Comparison of ENCODE assay signal across 8 cellular contexts in the genomic region with DNA sequence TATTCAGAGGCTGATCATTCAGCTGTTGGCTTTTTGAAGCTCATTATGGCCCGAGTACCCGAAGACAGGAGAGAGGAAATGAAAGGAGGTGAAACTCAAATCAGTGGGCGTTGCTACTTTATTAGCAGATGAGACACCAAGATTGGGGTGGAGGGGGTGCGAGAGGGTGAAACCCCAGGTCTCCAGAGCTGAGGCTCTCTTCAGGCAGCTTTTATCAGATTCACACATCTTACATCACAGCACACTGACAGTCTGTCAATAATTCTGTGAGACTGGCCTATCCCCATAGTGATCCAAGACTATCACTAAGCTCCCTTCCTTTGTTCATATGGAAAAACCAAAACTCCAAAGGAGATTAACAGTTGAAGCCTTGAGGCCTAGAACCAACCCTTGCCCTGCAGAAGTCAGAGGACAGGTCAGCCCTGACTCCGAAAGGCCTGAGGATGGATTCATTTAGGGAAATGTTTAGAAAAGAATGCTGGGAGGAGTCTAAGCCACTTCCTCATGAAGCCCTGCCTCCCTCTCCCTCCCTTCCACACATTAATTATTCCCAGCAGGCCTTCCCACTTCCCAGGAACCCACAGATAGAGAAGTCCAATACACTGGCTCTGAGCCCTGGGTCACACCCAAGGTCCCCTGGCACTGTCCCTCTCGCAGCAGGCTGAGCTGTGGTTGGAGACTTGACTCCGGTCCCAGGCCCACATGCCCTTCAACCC. TPM values are rescaled to one million over a fixed set of nuclear protein-coding genes. Genes with fewer than 3 reads are reported as not detected.
DNase-seq lines count a peak whose midpoint lies in the region; ATAC-seq and TF ChIP-seq lines count a peak whose summit lies in the region.

No MANE protein-coding gene starts in this region.

- POLR2A ChIA-PET in MCF 10A (lab: Yijun Ruan, JAX): interaction anchor here (0.6 to 1.3 kb wide), 5 partner anchors 9 to 23 kb away, joined by 3 to 4 read pairs (median 3); no protein-coding TSS in a partner anchor

- peaks cover 81% of the 10 kb centered on the region for H3K79me2 ChIP-seq in hepatocyte

- H3K9me2 ChIP-seq in hepatocyte (replicated peaks; ENCODE audit: insufficient read depth): no peaks in the 10 kb centered on the region

- H3K9me3 ChIP-seq in breast epithelium (peaks cover 2 to 4% of the 10 kb centered on the region in 2 donors), hepatocyte (ENCODE audit: low read depth) (peaks cover 5% of the 10 kb centered on the region)

- no peak overlapping the region for H3K4me3 Mint-ChIP-seq in MCF 10A (ENCODE audit: unreplicated experiment)
- H3K4me3 Mint-ChIP-seq in activated T-cell treated with anti-CD3 and anti-CD28 coated beads, Interleukin-2, amount 50 U/mL, for 4 hours: peak overlapping the region; percentile 51
- peak overlapping the region; percentile 63 to 71 for H3K4me3 Mint-ChIP-seq in stimulated activated naive CD8-positive, alpha-beta T cell treated with anti-CD3 and anti-CD28 coated beads, Interleukin-15, amount 100 ng/mL, for 72 hours

- H3K27ac ChIP-seq in breast epithelium: peak overlapping the region; percentile 64 to 82
- H3K27ac ChIP-seq in hepatocyte: peak overlapping the region; percentile 52
- no peak overlapping the region for H3K27ac ChIP-seq in foreskin keratinocyte

- H3K4me3 ChIP-seq in breast epithelium (peak overlapping the region in 1 of 3 donors; percentile 16), hepatocyte (no peak overlapping the region)

- intact Hi-C loops in breast epithelium (cut with DNase I; ENCODE audit: low total_unique reads): no loop called here
- intact Hi-C loops in MCF 10A (cut with micrococcal nuclease): no loop called here

- H3K4me1 ChIP-seq in breast epithelium (no peaks in the 10 kb centered on the region), hepatocyte (ENCODE audit: insufficient read depth) (no peaks in the 10 kb centered on the region), foreskin keratinocyte (peaks cover 6% of the 10 kb centered on the region)

- peaks cover 53% of the 10 kb centered on the region for H3K36me3 Mint-ChIP-seq in MCF 10A (ENCODE audit: insufficient read depth, unreplicated experiment)
- peaks cover 14% of the 10 kb centered on the region for H3K36me3 Mint-ChIP-seq in activated T-cell treated with anti-CD3 and anti-CD28 coated beads, Interleukin-2, amount 50 U/mL, for 4 hours (ENCODE audit: insufficient read depth)

- H3K27me3 ChIP-seq in breast epithelium: no peaks in the 10 kb centered on the region
- H3K27me3 ChIP-seq in hepatocyte: no peaks in the 10 kb centered on the region
- no peaks in the 10 kb centered on the region for H3K27me3 ChIP-seq in foreskin keratinocyte

- BruUV-seq in MCF 10A (replicated peaks; lab: Mats Ljungman, UMichigan): no TSS peak

- whole genome bisulfite sequencing in hepatocyte (ENCODE audit: low lambda C conversion rate, missing lambda C conversion rate): 83% methylated on average over 7 of the region's 7 CpGs

- no peaks in the 10 kb centered on the region for H3K36me3 ChIP-seq in breast epithelium
- H3K36me3 ChIP-seq in hepatocyte (replicated peaks; ENCODE audit: insufficient read depth, low read depth): no peaks in the 10 kb centered on the region

- TF ChIP-seq CTCF in breast epithelium (IDR thresholded peaks at IDR 0.05): no peak
- TF ChIP-seq CTCF in MCF 10A (IDR thresholded peaks at IDR 0.05; ENCODE audit: unreplicated experiment): no peak
- no peak for TF ChIP-seq CTCF in hepatocyte (IDR thresholded peaks at IDR 0.05; ENCODE audit: poor library complexity)
- no peak for TF ChIP-seq CTCF in foreskin keratinocyte (conservative IDR thresholded peaks at IDR 0.05)

- H3K4me1 Mint-ChIP-seq in MCF 10A (ENCODE audit: insufficient read depth, unreplicated experiment): peaks cover 17% of the 10 kb centered on the region
- H3K4me1 Mint-ChIP-seq in activated T-cell treated with anti-CD3 and anti-CD28 coated beads, Interleukin-2, amount 50 U/mL, for 4 hours (ENCODE audit: low read depth): peaks cover 55% of the 10 kb centered on the region
- peaks cover 67% of the 10 kb centered on the region for H3K4me1 Mint-ChIP-seq in stimulated activated naive CD8-positive, alpha-beta T cell treated with anti-CD3 and anti-CD28 coated beads, Interleukin-15, amount 100 ng/mL, for 72 hours

- H3K4me2 ChIP-seq in hepatocyte: no peak overlapping the region

- ATAC-seq in activated T-cell treated with anti-CD3 and anti-CD28 coated beads, Interleukin-2, amount 50 U/mL, for 4 hours: peak; percentile 75 to 87
- peak; percentile 86 for ATAC-seq in stimulated activated naive CD8-positive, alpha-beta T cell treated with anti-CD3 and anti-CD28 coated beads, Interleukin-15, amount 100 ng/mL, for 72 hours
- no peak for ATAC-seq in foreskin keratinocyte
- no peak for ATAC-seq in GM19467 (IDR thresholded peaks at IDR 0.05; ENCODE audit: unreplicated experiment)

- H2AFZ ChIP-seq in hepatocyte: no peak overlapping the region

- no peaks in the 10 kb centered on the region for H3K9me3 Mint-ChIP-seq in MCF 10A (ENCODE audit: unreplicated experiment)
- no peaks in the 10 kb centered on the region for H3K9me3 Mint-ChIP-seq in activated T-cell treated with anti-CD3 and anti-CD28 coated beads, Interleukin-2, amount 50 U/mL, for 4 hours
- peaks cover 0 to under 1% of the 10 kb centered on the region in 2 donors for H3K9me3 Mint-ChIP-seq in stimulated activated naive CD8-positive, alpha-beta T cell treated with anti-CD3 and anti-CD28 coated beads, Interleukin-15, amount 100 ng/mL, for 72 hours

- H4K20me1 ChIP-seq in hepatocyte (ENCODE audit: insufficient read depth, poor library complexity, severe bottlenecking): peaks cover 4% of the 10 kb centered on the region

- CTCF ChIA-PET in MCF 10A (lab: Yijun Ruan, JAX): interaction anchor here (0.7 to 1.6 kb wide), 3 partner anchors 9 to 119 kb away, joined by 3 to 6 read pairs (median 4); no protein-coding TSS in a partner anchor

- H3K27ac Mint-ChIP-seq in MCF 10A (ENCODE audit: low read depth, unreplicated experiment): no peak overlapping the region
- peak overlapping the region; percentile 73 to 74 for H3K27ac Mint-ChIP-seq in stimulated activated naive CD8-positive, alpha-beta T cell treated with anti-CD3 and anti-CD28 coated beads, Interleukin-15, amount 100 ng/mL, for 72 hours

- DNase-seq in breast epithelium (ENCODE audit: low spot score in 2 of 2) (no peak), MCF 10A (ENCODE audit: unreplicated experiment) (no peak), hepatocyte (ENCODE audit: low spot score) (no peak), foreskin keratinocyte (no peak), glomerular visceral epithelial cell (ENCODE audit: extremely low spot score) (no peak)
- peak; percentile 33 for DNase-seq in activated T-cell treated with anti-CD3 and anti-CD28 coated beads, Interleukin-2, amount 50 U/mL, for 4 hours
- peak; percentile 37 to 58 for DNase-seq in stimulated activated naive CD8-positive, alpha-beta T cell treated with anti-CD3 and anti-CD28 coated beads, Interleukin-15, amount 100 ng/mL, for 72 hours

- no peaks in the 10 kb centered on the region for H3K27me3 Mint-ChIP-seq in MCF 10A (ENCODE audit: insufficient read depth, unreplicated experiment)
- no peaks in the 10 kb centered on the region for H3K27me3 Mint-ChIP-seq in activated T-cell treated with anti-CD3 and anti-CD28 coated beads, Interleukin-2, amount 50 U/mL, for 4 hours (ENCODE audit: low read depth)
- H3K27me3 Mint-ChIP-seq in stimulated activated naive CD8-positive, alpha-beta T cell treated with anti-CD3 and anti-CD28 coated beads, Interleukin-15, amount 100 ng/mL, for 72 hours: no peaks in the 10 kb centered on the region

- TF ChIP-seq POLR2A in breast epithelium (IDR thresholded peaks at IDR 0.05): no peak

RNA-seq across cellular contexts. Expression of a gene that starts 23.2 kb away (rescaled TPM):
- 1 to 10 TPM; 3.9 to 5.4 (median 4.1) TPM for total RNA-seq in breast epithelium
- 9.4 and 12.0 TPM in 2 replicates for total RNA-seq in MCF 10A (2022)
- 1 to 10 TPM; 8.9 to 9.4 (median 9.0) TPM for total RNA-seq in activated T-cell treated with anti-CD3 and anti-CD28 coated beads, Interleukin-2, amount 50 U/mL, for 4 hours
- total RNA-seq in hepatocyte: 3.1 and 5.1 TPM in 2 replicates
- 3.2 and 5.2 TPM in 2 replicates for polyA plus RNA-seq in hepatocyte
- total RNA-seq in foreskin keratinocyte: 10.4 and 10.9 TPM in 2 replicates
- 2.8 and 3.5 TPM in 2 replicates for polyA plus RNA-seq in foreskin keratinocyte

Comparison
In these comparisons a context has a peak if more than half of its experiments do, and no peak if none do; other contexts are left out.
1. DNase-seq: peak in activated T-cell treated with anti-CD3 and anti-CD28 coated beads, Interleukin-2, amount 50 U/mL, for 4 hours (single experiment) and stimulated activated naive CD8-positive, alpha-beta T cell treated with anti-CD3 and anti-CD28 coated beads, Interleukin-15, amount 100 ng/mL, for 72 hours (2 of 2); none in breast epithelium (0 of 2), MCF 10A (single experiment), hepatocyte (single experiment), foreskin keratinocyte (0 of 2) and glomerular visceral epithelial cell (single experiment).
2. ATAC-seq: peak in activated T-cell treated with anti-CD3 and anti-CD28 coated beads, Interleukin-2, amount 50 U/mL, for 4 hours (2 of 2) and stimulated activated naive CD8-positive, alpha-beta T cell treated with anti-CD3 and anti-CD28 coated beads, Interleukin-15, amount 100 ng/mL, for 72 hours (single experiment); none in foreskin keratinocyte (single experiment) and GM19467 (single experiment).